Comparison of ENCODE assay signal across 18 cellular contexts in the genomic region with DNA sequence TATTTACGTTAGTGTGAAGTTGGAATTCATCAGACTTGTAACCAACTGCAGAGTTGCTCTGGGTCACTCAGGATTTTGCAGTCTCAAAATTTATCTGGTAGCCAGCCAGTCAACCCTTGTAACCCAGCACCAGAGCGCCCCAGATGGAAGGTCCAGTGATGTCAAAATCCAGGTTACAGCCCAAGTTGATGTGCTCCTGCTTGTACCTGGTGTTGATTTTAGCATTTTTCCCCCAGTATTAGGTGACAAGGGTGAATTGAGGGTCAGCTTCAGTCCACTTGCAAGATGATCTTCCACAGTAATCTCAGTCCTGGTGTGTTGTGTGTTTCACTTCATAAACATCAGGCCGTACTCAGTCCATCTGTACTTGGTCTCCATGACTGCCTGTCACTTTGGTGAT. TPM values are rescaled to one million over a fixed set of nuclear protein-coding genes. Genes with fewer than 3 reads are reported as not detected.
A peak's percentile ranks its signal among the peaks of the same experiment; 100 is the strongest.
DNase-seq lines count a peak whose midpoint lies in the region; ATAC-seq and TF ChIP-seq lines count a peak whose summit lies in the region.
"Had no signal": no experiment of that assay in that cellular context is flagged by ENCODE, and none has a peak within 500 bp of the region (broad histone marks: within the 10 kb centered on the region; RNA-seq: fewer than 3 reads in every experiment).

No MANE protein-coding gene starts in this region.

- H3K79me2 ChIP-seq in OCI-LY7 (ENCODE audit: insufficient read depth, low read depth, low read length), result peaks cover under 1% of the 10 kb centered on the region; the same call in 1 of the 2 replicates

- peaks cover 2% of the 10 kb centered on the region for H3K36me3 Mint-ChIP-seq in T-helper 17 cell (ENCODE audit: low read depth)
- peaks cover 38% of the 10 kb centered on the region for H3K36me3 Mint-ChIP-seq in stimulated activated effector memory CD8-positive, alpha-beta T cell treated with anti-CD3 and anti-CD28 coated beads, Interleukin-12 subunit alpha, Interleukin-12 subunit beta, amount 100 ng/mL, for 72 hours

- H3K27me3 Mint-ChIP-seq in T-helper 17 cell, result no peaks in the 10 kb centered on the region
- H3K27me3 Mint-ChIP-seq: CD8-positive, alpha-beta memory T cell had no signal

- no TSS peak for BruUV-seq in OCI-LY7 (replicated peaks; lab: Mats Ljungman, UMichigan)

- POLR2A ChIA-PET in OCI-LY7 (lab: Charles Lee), result no interaction called here

- no peak overlapping the region for H3K4me3 Mint-ChIP-seq in T-helper 17 cell
- no peak overlapping the region for H3K4me3 Mint-ChIP-seq in stimulated activated effector memory CD8-positive, alpha-beta T cell treated with anti-CD3 and anti-CD28 coated beads, Interleukin-12 subunit alpha, Interleukin-12 subunit beta, amount 100 ng/mL, for 72 hours
- H3K4me3 Mint-ChIP-seq: CD8-positive, alpha-beta memory T cell had no signal

- peaks cover 20% of the 10 kb centered on the region for H3K4me1 Mint-ChIP-seq in T-helper 17 cell
- no peaks in the 10 kb centered on the region for H3K4me1 Mint-ChIP-seq in stimulated activated effector memory CD8-positive, alpha-beta T cell treated with anti-CD3 and anti-CD28 coated beads, Interleukin-12 subunit alpha, Interleukin-12 subunit beta, amount 100 ng/mL, for 72 hours

- H3K36me3 ChIP-seq in OCI-LY7 (ENCODE audit: insufficient read depth, low read length) (peaks cover 86% of the 10 kb centered on the region), right atrium auricular region (peaks cover 38% of the 10 kb centered on the region)

- H3K4me1 ChIP-seq in OCI-LY7 (ENCODE audit: insufficient read depth, low read length, poor library complexity, severe bottlenecking), result no peaks in the 10 kb centered on the region
- H3K4me1 ChIP-seq in right atrium auricular region, result no peaks in the 10 kb centered on the region

- peak overlapping the region; percentile 76 for H3K27ac Mint-ChIP-seq in T-helper 17 cell
- H3K27ac Mint-ChIP-seq in stimulated activated effector memory CD8-positive, alpha-beta T cell treated with anti-CD3 and anti-CD28 coated beads, Interleukin-12 subunit alpha, Interleukin-12 subunit beta, amount 100 ng/mL, for 72 hours, result peak overlapping the region; percentile 24

- H3K27ac ChIP-seq in OCI-LY7 (ENCODE audit: low read depth, low read length, poor library complexity, severe bottlenecking) (no peak overlapping the region), right atrium auricular region (no peak overlapping the region)
- H3K27ac ChIP-seq: PC-9, RWPE1 had no signal

- H3K9me3 Mint-ChIP-seq in stimulated activated effector memory CD8-positive, alpha-beta T cell treated with anti-CD3 and anti-CD28 coated beads, Interleukin-12 subunit alpha, Interleukin-12 subunit beta, amount 100 ng/mL, for 72 hours, result no peaks in the 10 kb centered on the region
- H3K9me3 Mint-ChIP-seq: CD8-positive, alpha-beta memory T cell had no signal

- ATAC-seq in T-helper 17 cell, result no peak
- ATAC-seq in stimulated activated effector memory CD8-positive, alpha-beta T cell treated with anti-CD3 and anti-CD28 coated beads, Interleukin-12 subunit alpha, Interleukin-12 subunit beta, amount 100 ng/mL, for 72 hours, result no peak

- intact Hi-C loops in OCI-LY7 (cut with micrococcal nuclease; ENCODE audit: unreplicated experiment), result no loop called here

- H3K4me3 ChIP-seq in OCI-LY7 (ENCODE audit: low read depth, low read length, poor library complexity, severe bottlenecking), result no peak overlapping the region
- no peak overlapping the region for H3K4me3 ChIP-seq in right atrium auricular region
- H3K4me3 ChIP-seq: PC-9 had no signal

- no peaks in the 10 kb centered on the region; the same call in 1 of the 2 replicates for H4K20me1 ChIP-seq in OCI-LY7 (ENCODE audit: insufficient read depth, low read length)

- CTCF ChIA-PET in OCI-LY7 (lab: Charles Lee; ENCODE audit: unreplicated experiment), result interaction anchor here (1.0 kb wide), 1 partner anchor 110 kb away, joined by 3 read pairs; no protein-coding TSS in a partner anchor

- TF ChIP-seq CTCF in OCI-LY7 (conservative IDR thresholded peaks at IDR 0.05; ENCODE audit: low read length) (no peak), right atrium auricular region (IDR thresholded peaks at IDR 0.05) (no peak)

- H3K4me2 ChIP-seq in OCI-LY7 (ENCODE audit: low read length), result no peak overlapping the region
- H3K4me2 ChIP-seq: PC-9 had no signal

- H2AFZ ChIP-seq in OCI-LY7 (ENCODE audit: low read length), result no peak overlapping the region
- H2AFZ ChIP-seq: PC-9 had no signal

- no peaks in the 10 kb centered on the region for H3K9me2 ChIP-seq in OCI-LY7 (ENCODE audit: insufficient read depth, low read length)

- H3K27me3 ChIP-seq in right atrium auricular region, result no peaks in the 10 kb centered on the region

- no peaks in the 10 kb centered on the region for H3K9me3 ChIP-seq in T-helper 17 cell (ENCODE audit: control insufficient read depth, low read length, poor library complexity, severe bottlenecking)
- H3K9me3 ChIP-seq in OCI-LY7 (ENCODE audit: low read length), result no peaks in the 10 kb centered on the region
- H3K9me3 ChIP-seq in right atrium auricular region, result no peaks in the 10 kb centered on the region

- DNase-seq in NCI-H146 (lab: John Stamatoyannopoulos, UW), result peak; percentile 11
- no peak for DNase-seq in NCI-H146 treated with DMSO at 0.1 percent for 48 hours (lab: John Stamatoyannopoulos, UW; ENCODE audit: unreplicated experiment)
- no peak for DNase-seq in T-helper 17 cell
- DNase-seq in left kidney (ENCODE audit: low read depth, low spot score), result peak; percentile 71
- no peak for DNase-seq in stimulated activated effector memory CD8-positive, alpha-beta T cell treated with anti-CD3 and anti-CD28 coated beads, Interleukin-12 subunit alpha, Interleukin-12 subunit beta, amount 100 ng/mL, for 72 hours (ENCODE audit: low spot score in 2 of 2)
- DNase-seq in OCI-LY7 (ENCODE audit: low spot score), result no peak
- DNase-seq in AG20443 (ENCODE audit: low spot score), result no peak
- DNase-seq in right atrium auricular region (ENCODE audit: low spot score), result no peak
- DNase-seq: CD8-positive, alpha-beta memory T cell; DMS79; KBM-7; NCI-H1105; NCI-H1694 treated with DMSO at 0.1 percent for 48 hours; NCI-H510A; NCI-H748 treated with DMSO at 0.1 percent for 48 hours; PC-9; SIG-M5 had no signal

RNA-seq across cellular contexts. Expression of gene TIMM10B, which starts 7.5 kb away (rescaled TPM):
- total RNA-seq in T-helper 17 cell (10 to 100 TPM; 44.5 to 52.3 TPM), OCI-LY7 (2022) (49.9 and 54.6 TPM in 2 replicates), right atrium auricular region (10 to 100 TPM; 19.8 to 22.6 TPM)
- 43.7 and 52.8 TPM in 2 replicates for total RNA-seq in OCI-LY7 (2014; rRNA removed; shearing (Covaris generic))

RNA-seq across cellular contexts. Expression of gene ARFIP2, which starts 7.7 kb away (rescaled TPM):
- total RNA-seq in T-helper 17 cell, result 10 to 100 TPM; 53.3 to 58.6 TPM
- total RNA-seq in OCI-LY7 (2014; rRNA removed; shearing (Covaris generic)), result 40.7 and 55.9 TPM in 2 replicates
- 44.0 and 49.0 TPM in 2 replicates for total RNA-seq in OCI-LY7 (2022)
- 10 to 100 TPM; 19.2 to 34.1 TPM for total RNA-seq in right atrium auricular region

RNA-seq across cellular contexts. Expression of gene DNHD1, which starts 8.2 kb away (rescaled TPM):
- total RNA-seq in T-helper 17 cell (10 to 100 TPM; 27.5 to 39.9 TPM), OCI-LY7 (2022) (52.7 and 56.6 TPM in 2 replicates), right atrium auricular region (1 to 10 TPM; 4.4 to 4.8 TPM)
- 19.3 and 24.3 TPM in 2 replicates for total RNA-seq in OCI-LY7 (2014; rRNA removed; shearing (Covaris generic))

RNA-seq across cellular contexts. Expression of gene TRIM3, which starts 15.1 kb away (rescaled TPM):
- total RNA-seq in T-helper 17 cell (10 to 100 TPM; 14.2 to 21.4 TPM), OCI-LY7 (2022) (14.7 and 15.5 TPM in 2 replicates), right atrium auricular region (10 to 100 TPM in 1 of 2 donors, 1 to 10 TPM in 1; 7.1 to 19.5 TPM)
- 8.5 and 21.3 TPM in 2 replicates for total RNA-seq in OCI-LY7 (2014; rRNA removed; shearing (Covaris generic))

RNA-seq across cellular contexts. Expression of gene HPX, which starts 48.0 kb away (rescaled TPM):
- total RNA-seq in T-helper 17 cell (under 1 TPM; 0.47 to 0.86 TPM), OCI-LY7 (2022) (1.2 and 5.2 TPM in 2 replicates), right atrium auricular region (under 1 TPM in 1 of 2 donors, not detected in 1; 0.20 TPM)
- 0.16 TPM in 1 of 2 replicates, not detected in the other for total RNA-seq in OCI-LY7 (2014; rRNA removed; shearing (Covaris generic))

Comparison
In these comparisons a context has a peak if more than half of its experiments do, and no peak if none do; other contexts are left out.
1. DNase-seq: peak in NCI-H146 (single experiment) and left kidney (single experiment); none in NCI-H146 treated with DMSO at 0.1 percent for 48 hours (single experiment), T-helper 17 cell (0 of 3), stimulated activated effector memory CD8-positive, alpha-beta T cell treated with anti-CD3 and anti-CD28 coated beads, Interleukin-12 subunit alpha, Interleukin-12 subunit beta, amount 100 ng/mL, for 72 hours (0 of 2), OCI-LY7 (single experiment), AG20443 (single experiment) and right atrium auricular region (single experiment).